ENCODE assay signal across 13 cellular contexts in the genomic region with DNA sequence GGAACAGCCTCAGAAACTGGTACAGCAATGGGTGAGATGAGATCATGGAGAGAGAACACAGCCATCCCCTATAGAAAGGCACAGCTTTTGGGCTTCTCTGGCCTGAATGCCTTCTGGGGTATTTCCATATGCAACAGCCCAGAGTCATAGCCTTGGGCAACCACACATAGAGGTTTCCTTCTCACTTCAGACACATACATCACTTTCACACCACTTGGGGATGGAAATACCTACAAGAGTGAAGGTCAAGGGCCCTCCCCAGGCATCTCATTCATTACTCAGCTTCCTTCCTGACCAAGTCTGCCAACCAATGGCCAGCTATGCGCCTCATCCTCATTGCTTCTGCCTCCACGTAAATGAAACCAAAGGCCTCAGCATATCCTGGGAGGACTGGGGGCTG. TPM values are rescaled to one million over a fixed set of nuclear protein-coding genes. Genes with fewer than 3 reads are reported as not detected.
DNase-seq lines count a peak whose midpoint lies in the region; ATAC-seq and TF ChIP-seq lines count a peak whose summit lies in the region.
"Had no signal": no experiment of that assay in that cellular context is flagged by ENCODE, and none has a peak within 500 bp of the region (broad histone marks: within the 10 kb centered on the region; RNA-seq: fewer than 3 reads in every experiment).

No MANE protein-coding gene starts in this region.

- no peak overlapping the region for H3K4me3 ChIP-seq in spleen
- no peak overlapping the region for H3K4me3 ChIP-seq in mammary epithelial cell (replicated peaks in 1 of 3; ENCODE audit: insufficient read depth in 1 of 3, low read depth in 2 of 3, low read length in 3 of 3)

- H2AFZ ChIP-seq in mammary epithelial cell (ENCODE audit: low read depth, low read length) = no peak overlapping the region

- peaks cover 0 to 4% (median 0%) of the 10 kb centered on the region in 6 donors for H3K4me1 ChIP-seq in spleen
- no peaks in the 10 kb centered on the region for H3K4me1 ChIP-seq in mammary epithelial cell (ENCODE audit: insufficient read depth, low read length)

- BruUV-seq in mammary epithelial cell (replicated peaks; lab: Mats Ljungman, UMichigan) = no TSS peak

- TF ChIP-seq POLR2A in spleen (IDR thresholded peaks at IDR 0.05) = no peak

- CTCF ChIA-PET in mammary epithelial cell (lab: Charles Lee; ENCODE audit: low non-redundant PET) = no interaction called here

- intact Hi-C loops in spleen (cut with DNase I; ENCODE audit: low total_unique reads) (no loop called here), mammary epithelial cell (cut with micrococcal nuclease) (no loop called here)

- WGBS in spleen, 5 donors = 61 to 77% (median 74%) methylated on average over 2 of the region's 2 CpGs
- 95% methylated on average over 2 of the region's 2 CpGs for WGBS in mammary epithelial cell (ENCODE audit: low coverage, missing lambda C conversion rate)

- dilution Hi-C loops in mammary epithelial cell (cut with HindIII; ENCODE audit: low sequenced_read_pairs) = no loop called here

- peak; percentile 38 for DNase-seq in ELR (ENCODE audit: low read depth)
- peak; percentile 76 for DNase-seq in HS-5 (ENCODE audit: low read depth)
- no peak for DNase-seq in AG08396 (ENCODE audit: low spot score)
- no peak for DNase-seq in spleen
- no peak for DNase-seq in NCI-H2196 (lab: John Stamatoyannopoulos, UW; ENCODE audit: unreplicated experiment)
- no peak for DNase-seq in mammary epithelial cell
- DNase-seq: activated CD4-positive, CD25-positive, alpha-beta regulatory T cell treated with anti-CD3 and anti-CD28 coated beads, Interleukin-2, amount 50 U/mL, for 72 hours; cortex of kidney; NCI-H1417; substantia nigra had no signal

- H3K9ac ChIP-seq in mammary epithelial cell (ENCODE audit: insufficient read depth, low read length) = no peak overlapping the region

- no peak overlapping the region for H3K27ac ChIP-seq in spleen
- no peak overlapping the region for H3K27ac ChIP-seq in mammary epithelial cell (ENCODE audit: insufficient read depth, low read depth, low read length)

- no peak for TF ChIP-seq CTCF in spleen (IDR thresholded peaks at IDR 0.05 in 8 of 11, conservative IDR thresholded peaks at IDR 0.05 in 3 of 11)
- TF ChIP-seq CTCF in mammary epithelial cell (conservative IDR thresholded peaks at IDR 0.05 in 1 of 2, IDR thresholded peaks at IDR 0.05 in 1 of 2; ENCODE audit: extremely low read depth in 1 of 2, insufficient read depth in 1 of 2, low read depth in 1 of 2, low read length in 2 of 2) = no peak

- no peaks in the 10 kb centered on the region for H3K79me2 ChIP-seq in mammary epithelial cell (ENCODE audit: insufficient read depth, low read length)

- in situ Hi-C loops in mammary epithelial cell (cut with MboI; ENCODE audit: low sequenced_read_pairs in 2 of 2) = no loop called here

- H4K20me1 ChIP-seq in mammary epithelial cell (ENCODE audit: insufficient read depth, low read length) = no peaks in the 10 kb centered on the region

- H3K27me3 ChIP-seq in spleen (replicated peaks in 1 of 7) (no peaks in the 10 kb centered on the region), mammary epithelial cell (ENCODE audit: insufficient read depth, low read length) (no peaks in the 10 kb centered on the region)

- no peaks in the 10 kb centered on the region for H3K9me3 ChIP-seq in spleen
- H3K9me3 ChIP-seq in mammary epithelial cell (replicated peaks; ENCODE audit: insufficient read depth, low read length) = no peaks in the 10 kb centered on the region

- ATAC-seq in GM19025 (IDR thresholded peaks at IDR 0.05; ENCODE audit: low read depth, unreplicated experiment) = peak; percentile 89
- ATAC-seq in HG02623 (IDR thresholded peaks at IDR 0.05; ENCODE audit: unreplicated experiment) = peak; percentile 55
- ATAC-seq: left lobe of liver had no signal

- H3K36me3 ChIP-seq in spleen = no peaks in the 10 kb centered on the region
- H3K36me3 ChIP-seq in mammary epithelial cell (ENCODE audit: insufficient read depth, low read length) = no peaks in the 10 kb centered on the region

- no peak overlapping the region for H3K4me2 ChIP-seq in mammary epithelial cell (ENCODE audit: insufficient read depth, low read depth, low read length)

RNA-seq across cellular contexts. Expression of a gene that starts 17.7 kb away (rescaled TPM):
- total RNA-seq in spleen (10 to 100 TPM in 5 of 7 donors, 1 to 10 TPM in 2; 2.6 to 23.8 (median 10.7) TPM), mammary epithelial cell (under 1 TPM in 1 of 2 donors, not detected in 1; 0.17 TPM)
- polyA plus RNA-seq in spleen (1 to 10 TPM; 2.6 to 3.1 (median 2.7) TPM), mammary epithelial cell (not detected)
- polyA minus RNA-seq in mammary epithelial cell = not detected

RNA-seq across cellular contexts. Expression of a gene that starts 46.1 kb away (rescaled TPM):
- total RNA-seq in spleen = 10 to 100 TPM; 28.2 to 75.1 (median 41.4) TPM
- 10 to 100 TPM; 17.2 to 25.0 (median 18.1) TPM for polyA plus RNA-seq in spleen
- 1 to 10 TPM; 8.3 to 8.4 TPM for total RNA-seq in mammary epithelial cell
- polyA plus RNA-seq in mammary epithelial cell = 2.5 TPM
- 47.1 TPM for polyA minus RNA-seq in mammary epithelial cell

Comparison
In these comparisons a context has a peak if more than half of its experiments do, and no peak if none do; other contexts are left out.
1. DNase-seq: peak in ELR (single experiment) and HS-5 (single experiment); none in AG08396 (single experiment), spleen (single experiment), NCI-H2196 (single experiment) and mammary epithelial cell (single experiment).